ENCODE assay signal across 10 cellular contexts in the genomic region with DNA sequence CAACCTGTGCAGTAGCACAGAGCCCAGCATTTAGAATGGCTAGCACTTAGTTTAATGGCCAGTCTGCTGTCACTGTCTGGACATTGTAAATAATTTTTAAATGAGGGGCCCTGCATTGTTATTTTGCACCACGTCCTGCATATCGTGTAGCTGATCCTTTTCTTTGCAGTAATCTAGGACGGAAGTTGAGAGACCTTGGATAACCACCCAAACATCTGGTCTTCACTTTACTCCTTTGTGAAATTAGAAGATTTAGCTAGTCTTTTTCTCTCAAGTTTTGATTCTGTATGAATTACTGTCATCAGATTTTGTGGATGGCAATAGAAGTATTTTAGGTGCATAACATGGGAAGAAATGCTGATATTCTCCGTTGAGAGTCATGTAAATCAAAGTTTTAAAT. TPM values are rescaled to one million over a fixed set of nuclear protein-coding genes. Genes with fewer than 3 reads are reported as not detected.
DNase-seq lines count a peak whose midpoint lies in the region; ATAC-seq and TF ChIP-seq lines count a peak whose summit lies in the region.
"Had no signal": no experiment of that assay in that cellular context is flagged by ENCODE, and none has a peak within 500 bp of the region (broad histone marks: within the 10 kb centered on the region; RNA-seq: fewer than 3 reads in every experiment).

No MANE protein-coding gene starts in this region.

- H3K9me3 ChIP-seq in T-helper 17 cell (ENCODE audit: control insufficient read depth, low read length, poor library complexity, severe bottlenecking), result no peaks in the 10 kb centered on the region

- H3K27me3 Mint-ChIP-seq in activated T-cell treated with anti-CD3 and anti-CD28 coated beads, Interleukin-2, amount 50 U/mL, for 24 hours, result no peaks in the 10 kb centered on the region
- H3K27me3 Mint-ChIP-seq in T-helper 17 cell (no peaks in the 10 kb centered on the region), glutamatergic neuron (ENCODE audit: unreplicated experiment) (no peaks in the 10 kb centered on the region)
- H3K27me3 Mint-ChIP-seq in stimulated activated naive B cell treated with anti-CD40 and anti-IgM and Interleukin-4, amounts not matched to agents 10 μg/mL and 1 μg/mL and 100 μg/mL, for 72 hours, result no peaks in the 10 kb centered on the region

- H3K9me3 Mint-ChIP-seq in activated T-cell treated with anti-CD3 and anti-CD28 coated beads, Interleukin-2, amount 50 U/mL, for 24 hours, result no peaks in the 10 kb centered on the region
- H3K9me3 Mint-ChIP-seq in glutamatergic neuron (ENCODE audit: unreplicated experiment), result peaks cover 5% of the 10 kb centered on the region
- H3K9me3 Mint-ChIP-seq in stimulated activated naive B cell treated with anti-CD40 and anti-IgM and Interleukin-4, amounts not matched to agents 10 μg/mL and 1 μg/mL and 100 μg/mL, for 72 hours, result no peaks in the 10 kb centered on the region

- no peak for TF ChIP-seq CTCF in glutamatergic neuron (IDR thresholded peaks at IDR 0.05; ENCODE audit: partially characterized antibody, unreplicated experiment)

- peaks cover 45% of the 10 kb centered on the region for H3K4me1 Mint-ChIP-seq in activated T-cell treated with anti-CD3 and anti-CD28 coated beads, Interleukin-2, amount 50 U/mL, for 24 hours (ENCODE audit: low read depth)
- peaks cover 35% of the 10 kb centered on the region for H3K4me1 Mint-ChIP-seq in T-helper 17 cell
- H3K4me1 Mint-ChIP-seq in glutamatergic neuron (ENCODE audit: low read depth, unreplicated experiment), result peaks cover 11% of the 10 kb centered on the region
- H3K4me1 Mint-ChIP-seq in stimulated activated naive B cell treated with anti-CD40 and anti-IgM and Interleukin-4, amounts not matched to agents 10 μg/mL and 1 μg/mL and 100 μg/mL, for 72 hours, result peaks cover 26 to 41% of the 10 kb centered on the region in 2 donors

- ATAC-seq in T-helper 17 cell (no peak), HG02852 (IDR thresholded peaks at IDR 0.05; ENCODE audit: unreplicated experiment) (no peak), HG02884 (IDR thresholded peaks at IDR 0.05; ENCODE audit: unreplicated experiment) (no peak)
- ATAC-seq in stimulated activated naive B cell treated with anti-CD40 and anti-IgM and Interleukin-4, amounts not matched to agents 10 μg/mL and 1 μg/mL and 100 μg/mL, for 72 hours (replicated peaks), result no peak

- no peak for DNase-seq in activated T-cell treated with anti-CD3 and anti-CD28 coated beads, Interleukin-2, amount 50 U/mL, for 24 hours
- DNase-seq in activated T-cell treated with anti-CD3 and anti-CD28 coated beads, Interleukin-2, amount 50 U/mL, for 48 hours, result no peak
- DNase-seq in T-helper 17 cell (no peak), glutamatergic neuron (no peak)
- no peak for DNase-seq in stimulated activated naive B cell treated with anti-CD40 and anti-IgM and Interleukin-4, amounts not matched to agents 10 μg/mL and 1 μg/mL and 100 μg/mL, for 72 hours
- DNase-seq in stimulated activated CD4-positive, alpha-beta T cell treated with anti-CD3 and anti-CD28 coated beads, Interleukin-4, amount 100 ng/mL, for 4 hours, result no peak
- DNase-seq: C1 segment of cervical spinal cord, cerebellar nuclear complex had no signal

- peak overlapping the region; percentile 71 for H3K27ac Mint-ChIP-seq in activated T-cell treated with anti-CD3 and anti-CD28 coated beads, Interleukin-2, amount 50 U/mL, for 24 hours
- H3K27ac Mint-ChIP-seq in T-helper 17 cell, result peak overlapping the region; percentile 97
- H3K27ac Mint-ChIP-seq in glutamatergic neuron (ENCODE audit: unreplicated experiment), result no peak overlapping the region
- peak overlapping the region; percentile 94 for H3K27ac Mint-ChIP-seq in stimulated activated naive B cell treated with anti-CD40 and anti-IgM and Interleukin-4, amounts not matched to agents 10 μg/mL and 1 μg/mL and 100 μg/mL, for 72 hours

- H3K4me3 Mint-ChIP-seq in activated T-cell treated with anti-CD3 and anti-CD28 coated beads, Interleukin-2, amount 50 U/mL, for 24 hours, result no peak overlapping the region
- H3K4me3 Mint-ChIP-seq in T-helper 17 cell (no peak overlapping the region), glutamatergic neuron (ENCODE audit: unreplicated experiment) (peak overlapping the region; percentile 93)
- peak overlapping the region in 1 of 2 donors; percentile 84 for H3K4me3 Mint-ChIP-seq in stimulated activated naive B cell treated with anti-CD40 and anti-IgM and Interleukin-4, amounts not matched to agents 10 μg/mL and 1 μg/mL and 100 μg/mL, for 72 hours

- H3K36me3 Mint-ChIP-seq in activated T-cell treated with anti-CD3 and anti-CD28 coated beads, Interleukin-2, amount 50 U/mL, for 24 hours (ENCODE audit: low read depth), result peaks cover 56% of the 10 kb centered on the region
- H3K36me3 Mint-ChIP-seq in T-helper 17 cell (ENCODE audit: low read depth) (peaks cover 8% of the 10 kb centered on the region), glutamatergic neuron (ENCODE audit: unreplicated experiment) (peaks cover 12% of the 10 kb centered on the region)
- H3K36me3 Mint-ChIP-seq in stimulated activated naive B cell treated with anti-CD40 and anti-IgM and Interleukin-4, amounts not matched to agents 10 μg/mL and 1 μg/mL and 100 μg/mL, for 72 hours, result peaks cover 27% of the 10 kb centered on the region in 2 donors

RNA-seq across cellular contexts. Expression of gene MIOS, which starts 1.9 kb away (rescaled TPM):
- 10 to 100 TPM; 26.1 to 29.2 TPM for total RNA-seq in T-helper 17 cell
- 30.9 TPM for total RNA-seq in glutamatergic neuron (ENCODE audit: unreplicated experiment)

RNA-seq across cellular contexts. Expression of gene COL28A1, which starts 32.9 kb away (rescaled TPM):
- total RNA-seq in T-helper 17 cell (under 1 TPM in 1 of 2 donors, not detected in 1; 0.10 TPM), glutamatergic neuron (ENCODE audit: unreplicated experiment) (0.39 TPM)
